ENCODE assay signal across 26 cellular contexts in the genomic region with DNA sequence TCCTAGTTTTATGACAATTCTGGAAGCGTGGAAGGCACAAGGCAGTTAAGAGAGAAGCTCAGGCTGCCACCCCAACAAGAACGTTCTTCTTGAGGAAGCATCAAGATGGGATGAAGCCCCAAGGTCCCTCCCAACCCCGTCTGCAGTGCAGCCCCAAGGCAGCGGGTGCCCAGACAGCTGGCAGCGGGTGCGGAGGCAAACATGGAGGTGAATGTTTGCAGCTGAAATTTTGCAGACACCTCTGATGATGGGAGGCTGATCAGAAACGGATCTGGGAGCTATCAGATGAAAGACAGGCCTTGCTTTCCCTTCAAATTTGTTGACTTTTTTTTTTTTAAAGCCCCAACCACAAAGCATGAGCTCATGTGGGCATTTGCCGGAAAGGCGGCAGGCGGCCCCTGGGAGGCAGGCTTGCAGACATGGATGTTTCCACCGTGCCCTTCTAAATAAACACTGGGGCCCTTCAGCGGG.
DNase-seq lines count a peak whose midpoint lies in the region; ATAC-seq and TF ChIP-seq lines count a peak whose summit lies in the region.
"Had no signal": no experiment of that assay in that cellular context is flagged by ENCODE, and none has a peak within 500 bp of the region (broad histone marks: within the 10 kb centered on the region; RNA-seq: fewer than 3 reads in every experiment).

No MANE protein-coding gene starts in this region.

- BruUV-seq in OCI-LY7 (replicated peaks; lab: Mats Ljungman, UMichigan) = no TSS peak

- no peaks in the 10 kb centered on the region for H3K9me2 ChIP-seq in OCI-LY7 (ENCODE audit: insufficient read depth, low read length)

- no peaks in the 10 kb centered on the region for H3K9me3 ChIP-seq in BLaER1 treated with 17β-estradiol and CSF1 and Interleukin-3, amounts not matched to agents 10 nM and 100 nM (replicated peaks in 1 of 11)
- H3K9me3 ChIP-seq in adipocyte (ENCODE audit: control insufficient read depth, low read length) (no peaks in the 10 kb centered on the region), lung (ENCODE audit: control insufficient read depth in 2 of 2, insufficient read depth in 1 of 2, low read length in 1 of 2) (peaks cover 0 to 4% of the 10 kb centered on the region in 2 donors), OCI-LY7 (ENCODE audit: low read length) (no peaks in the 10 kb centered on the region)
- H3K9me3 ChIP-seq: testis had no signal

- no peaks in the 10 kb centered on the region for H4K20me1 ChIP-seq in BLaER1 treated with 17β-estradiol and CSF1 and Interleukin-3, amounts not matched to agents 10 nM and 100 nM
- H4K20me1 ChIP-seq in OCI-LY7 (ENCODE audit: insufficient read depth, low read length) = no peaks in the 10 kb centered on the region

- H3K4me3 ChIP-seq in BLaER1 treated with 17β-estradiol and CSF1 and Interleukin-3, amounts not matched to agents 10 nM and 100 nM = peak overlapping the region in 5 of 10 experiments; percentile 4 to 37 (median 13); a peak in 4 of 20 replicates
- H3K4me3 ChIP-seq in adipocyte (ENCODE audit: low read length) (no peak overlapping the region), lung (no peak overlapping the region), OCI-LY7 (ENCODE audit: low read depth, low read length, poor library complexity, severe bottlenecking) (no peak overlapping the region)
- H3K4me3 ChIP-seq: cardiac muscle cell, GM23248, skin epidermis, testis had no signal

- H3K4me1 ChIP-seq in BLaER1 treated with 17β-estradiol and CSF1 and Interleukin-3, amounts not matched to agents 10 nM and 100 nM = peaks cover 26 to 64% (median 54%) of the 10 kb centered on the region in 10 experiments
- H3K4me1 ChIP-seq in adipocyte (ENCODE audit: control insufficient read depth, insufficient read depth, low read length) (no peaks in the 10 kb centered on the region), lung (ENCODE audit: control insufficient read depth in 2 of 2, insufficient read depth in 2 of 2, low read length in 2 of 2) (no peaks in the 10 kb centered on the region), OCI-LY7 (ENCODE audit: insufficient read depth, low read length, poor library complexity, severe bottlenecking) (no peaks in the 10 kb centered on the region)
- H3K4me1 ChIP-seq: testis had no signal

- TF ChIP-seq CTCF in lung (IDR thresholded peaks at IDR 0.05; ENCODE audit: control extremely low read depth, extremely low read depth) = no peak
- no peak for TF ChIP-seq CTCF in OCI-LY7 (conservative IDR thresholded peaks at IDR 0.05; ENCODE audit: low read length)

- intact Hi-C loops in OCI-LY7 (cut with micrococcal nuclease; ENCODE audit: unreplicated experiment) = no loop called here

- no peaks in the 10 kb centered on the region for H3K36me3 ChIP-seq in BLaER1 treated with 17β-estradiol and CSF1 and Interleukin-3, amounts not matched to agents 10 nM and 100 nM
- H3K36me3 ChIP-seq in adipocyte (ENCODE audit: control insufficient read depth, insufficient read depth, low read length, severe bottlenecking) = no peaks in the 10 kb centered on the region
- no peaks in the 10 kb centered on the region for H3K36me3 ChIP-seq in lung (ENCODE audit: control insufficient read depth in 2 of 2, insufficient read depth in 2 of 2, low read length in 2 of 2)
- no peaks in the 10 kb centered on the region for H3K36me3 ChIP-seq in OCI-LY7 (ENCODE audit: insufficient read depth, low read length)
- H3K36me3 ChIP-seq: cardiac muscle cell had no signal

- in situ Hi-C loops in KBM-7 (cut with MboI; ENCODE audit: low pct_unique_long_range_greater_than_20kb, low sequenced_read_pairs) = no loop called here

- peak overlapping the region in 8 of 11 experiments; percentile 13 to 72 (median 58); a peak in 12 of 22 replicates for H3K27ac ChIP-seq in BLaER1 treated with 17β-estradiol and CSF1 and Interleukin-3, amounts not matched to agents 10 nM and 100 nM
- H3K27ac ChIP-seq in lung (ENCODE audit: low read depth in 1 of 2, low read length in 1 of 2) (no peak overlapping the region), substantia nigra (ENCODE audit: low read depth, low read length, poor library complexity, severe bottlenecking) (no peak overlapping the region), OCI-LY7 (ENCODE audit: low read depth, low read length, poor library complexity, severe bottlenecking) (no peak overlapping the region)
- H3K27ac ChIP-seq: C4-2B, cardiac muscle cell, GM23248, skin epidermis, testis had no signal

- ATAC-seq in lung (ENCODE audit: insufficient read depth, low FRiP score) = no peak
- ATAC-seq: stimulated activated naive CD8-positive, alpha-beta T cell treated with anti-CD3 and anti-CD28 coated beads, Interleukin-15, Interleukin-2, amounts not matched to agents 100 U/mL and 50 U/mL, for 24 hours had no signal

- H3K27me3 ChIP-seq in BLaER1 treated with 17β-estradiol and CSF1 and Interleukin-3, amounts not matched to agents 10 nM and 100 nM = no peaks in the 10 kb centered on the region
- peaks cover 11% of the 10 kb centered on the region for H3K27me3 ChIP-seq in adipocyte (replicated peaks; ENCODE audit: control insufficient read depth, insufficient read depth, low read length)
- H3K27me3 ChIP-seq in lung (ENCODE audit: control insufficient read depth, insufficient read depth) = no peaks in the 10 kb centered on the region
- H3K27me3 ChIP-seq: cardiac muscle cell, testis had no signal

- peak overlapping the region; percentile 51 to 88 (median 81) for H3K4me2 ChIP-seq in BLaER1 treated with 17β-estradiol and CSF1 and Interleukin-3, amounts not matched to agents 10 nM and 100 nM
- no peak overlapping the region for H3K4me2 ChIP-seq in OCI-LY7 (ENCODE audit: low read length)

- peak overlapping the region in 1 of 11 experiments; percentile 56; a peak in 2 of 22 replicates for H3K9ac ChIP-seq in BLaER1 treated with 17β-estradiol and CSF1 and Interleukin-3, amounts not matched to agents 10 nM and 100 nM
- no peak overlapping the region for H3K9ac ChIP-seq in adipocyte (ENCODE audit: low read length)
- H3K9ac ChIP-seq: GM23248 had no signal

- DNase-seq in D341Med (ENCODE audit: low spot score) (peak; percentile 10), adipocyte (ENCODE audit: low read depth) (peak; percentile 6), lung (ENCODE audit: low spot score) (peak; percentile 24), KBM-7 (no peak), substantia nigra (lab: John Stamatoyannopoulos, UW) (no peak), OCI-LY7 (ENCODE audit: low spot score) (no peak)
- no peak for DNase-seq in stimulated activated CD4-positive, alpha-beta T cell treated with anti-CD3 and anti-CD28 coated beads, Interleukin-2, amount 100 ng/mL, for 24 hours
- DNase-seq: activated CD4-positive, alpha-beta memory T cell treated with anti-CD3 and anti-CD28 coated beads for 36 hours; activated CD4-positive, CD25-positive, alpha-beta regulatory T cell; cortex of kidney; EL; GM23248; kidney; naive B cell; NCI-H1092 treated with DMSO at 0.1 percent for 48 hours; NCI-H1694 treated with DMSO at 0.1 percent for 48 hours; NCI-H446 treated with DMSO at 0.1 percent for 48 hours; NCI-H82; occipital lobe; SIG-M5; stimulated activated naive CD8-positive, alpha-beta T cell treated with anti-CD3 and anti-CD28 coated beads, Interleukin-15, Interleukin-2, amounts not matched to agents 100 U/mL and 50 U/mL, for 24 hours; testis had no signal

- no peaks in the 10 kb centered on the region for H3K79me2 ChIP-seq in OCI-LY7 (ENCODE audit: insufficient read depth, low read depth, low read length)

- 70 to 73% methylated on average over 12 of the region's 12 CpGs for WGBS in lung, 2 donors

- CTCF ChIA-PET in OCI-LY7 (lab: Charles Lee; ENCODE audit: unreplicated experiment) = no interaction called here

- POLR2A ChIA-PET in OCI-LY7 (lab: Charles Lee) = no interaction called here

- H2AFZ ChIP-seq in OCI-LY7 (ENCODE audit: low read length) = no peak overlapping the region
- H2AFZ ChIP-seq: GM23248 had no signal

Comparison
In these comparisons a context has a peak if more than half of its experiments do, and no peak if none do; other contexts are left out.
1. H3K27ac ChIP-seq: peak in BLaER1 treated with 17β-estradiol and CSF1 and Interleukin-3, amounts not matched to agents 10 nM and 100 nM (8 of 11); none in lung (0 of 2), substantia nigra (single experiment) and OCI-LY7 (single experiment).
2. DNase-seq: peak in D341Med (single experiment), adipocyte (single experiment) and lung (single experiment); none in KBM-7 (single experiment), stimulated activated CD4-positive, alpha-beta T cell treated with anti-CD3 and anti-CD28 coated beads, Interleukin-2, amount 100 ng/mL, for 24 hours (0 of 2), substantia nigra (0 of 49) and OCI-LY7 (single experiment).